Comparison of ENCODE assay signal across 1 cellular context in the genomic region with DNA sequence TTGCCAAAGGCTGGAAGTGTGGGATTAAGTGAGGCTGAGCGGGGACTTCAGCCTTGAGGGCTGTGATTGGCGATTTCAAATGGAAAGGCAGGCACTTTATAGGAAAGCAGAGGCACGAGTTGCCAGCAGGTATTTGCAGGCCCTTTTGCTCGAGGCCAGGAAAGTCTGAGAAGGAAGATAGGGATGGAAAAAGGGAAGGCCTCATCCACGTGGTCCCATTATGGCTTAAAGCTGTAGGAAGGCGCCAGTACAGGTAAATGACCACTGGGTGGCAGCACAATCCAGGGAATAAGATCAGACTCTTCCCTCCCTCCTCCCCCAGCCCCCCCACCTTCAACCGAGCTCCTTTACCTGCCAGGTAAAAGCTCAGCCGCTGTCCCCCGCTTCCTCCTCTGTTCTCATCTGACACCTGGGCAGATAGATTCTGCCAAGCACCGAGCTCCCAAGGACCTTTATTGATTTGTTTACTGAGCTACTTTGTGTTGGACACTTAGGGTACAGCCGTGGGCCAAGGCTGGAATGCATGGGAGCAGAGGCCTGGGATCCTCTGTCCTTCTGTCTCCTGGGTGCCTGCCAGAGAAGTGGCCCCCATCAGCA.
TF ChIP-seq lines count a peak whose summit lies in the region.

No MANE protein-coding gene starts in this region.

TF ChIP-seq in neural cell, 6 proteins besides CTCF, POLR2A, EP300 and RAD21:
- peak; percentile 50 for TF ChIP-seq MXI1 (conservative IDR thresholded peaks at IDR 0.05; ENCODE audit: poor library complexity, severe bottlenecking)
- TF ChIP-seq SMC3 (conservative IDR thresholded peaks at IDR 0.05; ENCODE audit: poor library complexity) = peak; percentile 72
- TF ChIP-seq EZH2 (IDR thresholded peaks at IDR 0.05; ENCODE audit: borderline replicate concordance, insufficient read depth, low read length, poor library complexity, severe bottlenecking) = no peak
